Comparison of ENCODE assay signal across 12 cellular contexts in the genomic region with DNA sequence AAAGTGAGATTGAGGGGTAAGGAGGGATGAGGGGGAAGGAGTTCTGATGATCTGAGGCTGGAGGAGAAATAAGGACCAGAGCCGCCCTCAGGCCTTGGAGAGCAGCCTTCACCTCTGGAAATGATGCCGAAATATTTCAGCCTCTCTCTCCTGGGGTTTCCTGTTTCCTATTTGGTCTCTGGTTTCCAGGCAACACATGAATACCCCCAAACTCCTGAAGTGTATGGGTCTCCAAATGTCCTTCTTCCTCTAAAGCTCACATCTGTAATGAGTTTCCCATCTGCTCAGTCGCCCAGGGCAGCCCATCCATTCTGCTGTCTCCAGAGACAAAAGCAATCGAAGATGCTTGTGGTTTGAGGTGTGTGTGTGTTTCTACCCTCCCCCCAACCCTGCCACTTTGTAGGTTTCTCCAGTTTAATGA. TPM values are rescaled to one million over a fixed set of nuclear protein-coding genes. Genes with fewer than 3 reads are reported as not detected.
DNase-seq lines count a peak whose midpoint lies in the region; ATAC-seq, FAIRE-seq and TF ChIP-seq lines count a peak whose summit lies in the region.
"Had no signal": no experiment of that assay in that cellular context is flagged by ENCODE, and none has a peak within 500 bp of the region (broad histone marks: within the 10 kb centered on the region; RNA-seq: fewer than 3 reads in every experiment).

No MANE protein-coding gene starts in this region.

- H3K27me3 ChIP-seq in pancreas = no peaks in the 10 kb centered on the region

- H3K27ac ChIP-seq in pancreas = no peak overlapping the region
- H3K27ac ChIP-seq: HL-60 had no signal

- in situ Hi-C loops in KBM-7 (cut with MboI; ENCODE audit: low pct_unique_long_range_greater_than_20kb, low sequenced_read_pairs) = no loop called here

- intact Hi-C loops in head of caudate nucleus (cut with DNase I) (no loop called here), pancreas (cut with DNase I) (no loop called here)

- H3K9me3 Mint-ChIP-seq in glutamatergic neuron (ENCODE audit: unreplicated experiment) (peaks cover 39% of the 10 kb centered on the region), immature natural killer cell (peaks cover 1 to 25% (median 15%) of the 10 kb centered on the region in 6 donors)

- TF ChIP-seq CTCF in glutamatergic neuron (IDR thresholded peaks at IDR 0.05; ENCODE audit: partially characterized antibody, unreplicated experiment) = no peak
- TF ChIP-seq CTCF in pancreas (IDR thresholded peaks at IDR 0.05) = no peak

- DNase-seq in KBM-7 = peak; percentile 8
- peak; percentile 61 for DNase-seq in glutamatergic neuron
- DNase-seq in GOT3 (lab: John Stamatoyannopoulos, UW) = no peak
- DNase-seq in head of caudate nucleus = no peak
- DNase-seq in immature natural killer cell = no peak
- DNase-seq in pancreas = no peak
- DNase-seq: activated CD8-positive, alpha-beta memory T cell treated with anti-CD3 and anti-CD28 coated beads, Interleukin-2, amount 50 U/mL, for 4 hours; stimulated activated CD4-positive, alpha-beta T cell treated with anti-CD3 and anti-CD28 coated beads, Interleukin-15, amount 100 ng/mL, for 24 hours had no signal

- H3K4me1 ChIP-seq in pancreas = no peaks in the 10 kb centered on the region

- no peak for FAIRE-seq in pancreas (lab: Jason Lieb, UNC)
- FAIRE-seq: frontal cortex had no signal

- H3K27ac Mint-ChIP-seq in glutamatergic neuron (ENCODE audit: unreplicated experiment) (peak overlapping the region; percentile 94), immature natural killer cell (peak overlapping the region in 1 of 6 donors; percentile 5)

- peaks cover 0 to 3% (median 0%) of the 10 kb centered on the region in 4 donors for H3K9me3 ChIP-seq in pancreas

- H3K4me3 Mint-ChIP-seq in glutamatergic neuron (ENCODE audit: unreplicated experiment) = peak overlapping the region; percentile 63
- no peak overlapping the region for H3K4me3 Mint-ChIP-seq in immature natural killer cell

- no peak overlapping the region for H3K4me3 ChIP-seq in pancreas

- H3K36me3 Mint-ChIP-seq in glutamatergic neuron (ENCODE audit: unreplicated experiment) = peaks cover 28% of the 10 kb centered on the region
- peaks cover 0 to 5% (median 0%) of the 10 kb centered on the region in 3 donors for H3K36me3 Mint-ChIP-seq in immature natural killer cell

- ATAC-seq in GM18870 (IDR thresholded peaks at IDR 0.05; ENCODE audit: unreplicated experiment) (peak; percentile 57), GM21717 (IDR thresholded peaks at IDR 0.05; ENCODE audit: unreplicated experiment) (peak; percentile 45), pancreas (no peak)

- WGBS in pancreas, 2 donors = 69 to 82% methylated on average over 4 of the region's 4 CpGs

- H3K36me3 ChIP-seq in pancreas = no peaks in the 10 kb centered on the region

- H3K27me3 Mint-ChIP-seq in glutamatergic neuron (ENCODE audit: unreplicated experiment) = peaks cover 20% of the 10 kb centered on the region
- H3K27me3 Mint-ChIP-seq in immature natural killer cell (ENCODE audit: low read depth in 3 of 3) = peaks cover 2 to 17% (median 3%) of the 10 kb centered on the region in 3 donors

- peaks cover 19% of the 10 kb centered on the region for H3K4me1 Mint-ChIP-seq in glutamatergic neuron (ENCODE audit: low read depth, unreplicated experiment)
- H3K4me1 Mint-ChIP-seq in immature natural killer cell = peaks cover 7 to 10% of the 10 kb centered on the region in 2 donors

RNA-seq across cellular contexts. Expression of a gene that starts 52.0 kb away (rescaled TPM):
- total RNA-seq in glutamatergic neuron (ENCODE audit: unreplicated experiment) (39.3 TPM), pancreas (10 to 100 TPM; 13.2 to 24.6 (median 17.9) TPM)
- polyA plus RNA-seq in immature natural killer cell (10 to 100 TPM in 2 of 3 donors, 1 to 10 TPM in 1; 8.1 to 13.1 (median 10.9) TPM), pancreas (10 to 100 TPM in 1 of 2 donors, 1 to 10 TPM in 1; 5.4 to 10.3 TPM)

Comparison
In these comparisons a context has a peak if more than half of its experiments do, and no peak if none do; other contexts are left out.
1. ATAC-seq: peak in GM18870 (single experiment) and GM21717 (single experiment); none in pancreas (0 of 4).
2. DNase-seq: peak in KBM-7 (single experiment) and glutamatergic neuron (single experiment); none in GOT3 (single experiment), head of caudate nucleus (0 of 42), immature natural killer cell (0 of 3) and pancreas (0 of 6).